8 cellular contexts compared by ENCODE assay signal in genomic region chr5:14142856-14143508, GRCh38. TPM values are rescaled to one million over a fixed set of nuclear protein-coding genes. Genes with fewer than 3 reads are reported as not detected.
DNase-seq lines count a peak whose midpoint lies in the region; ATAC-seq and TF ChIP-seq lines count a peak whose summit lies in the region.

TRIO (plus strand) TSS chr5:14143342; CDS start chr5:14143726, 384 bp downstream.

- H3K4me3 ChIP-seq in DOHH2 (ENCODE audit: low read length) = peak within 1 kb of the TSS; percentile 91
- H3K4me3 ChIP-seq in gastroesophageal sphincter = peak within 1 kb of the TSS; percentile 51 to 94
- H3K4me3 ChIP-seq in neutrophil (ENCODE audit: low read depth in 1 of 2, low read length in 1 of 2) = peak within 1 kb of the TSS; percentile 78 to 84

- H4K20me1 ChIP-seq in DOHH2 (ENCODE audit: control insufficient read depth, insufficient read depth, low read depth, low read length) = peaks cover 15% of the 10 kb centered on the region; the same call in 1 of the 2 replicates

- no peak within 1 kb of the TSS for H3K27ac ChIP-seq in DOHH2 (ENCODE audit: low read depth, low read length)
- H3K27ac ChIP-seq in gastroesophageal sphincter = peak within 1 kb of the TSS; percentile 87 to 98 (median 97)
- H3K27ac ChIP-seq in neutrophil = peak within 1 kb of the TSS; percentile 45

- H3K4me2 ChIP-seq in DOHH2 (ENCODE audit: low read length) = peak within 1 kb of the TSS; percentile 95

- TF ChIP-seq EP300 in gastroesophageal sphincter (IDR thresholded peaks at IDR 0.05) = no peak

- TF ChIP-seq POLR2A in Raji (IDR thresholded peaks at IDR 0.05; ENCODE audit: insufficient read depth, low read depth, low read length) (peak; percentile 61), gastroesophageal sphincter (IDR thresholded peaks at IDR 0.05) (peak; percentile 24 to 36)

- peaks cover 7% of the 10 kb centered on the region; the same call in 1 of the 2 replicates for H3K27me3 ChIP-seq in DOHH2 (ENCODE audit: control insufficient read depth, low read length)
- H3K27me3 ChIP-seq in gastroesophageal sphincter = no peaks in the 10 kb centered on the region
- H3K27me3 ChIP-seq in neutrophil = peaks cover 75% of the 10 kb centered on the region

- no peaks in the 10 kb centered on the region for H3K9me3 ChIP-seq in DOHH2 (ENCODE audit: control insufficient read depth, insufficient read depth, low read length)
- no peaks in the 10 kb centered on the region for H3K9me3 ChIP-seq in gastroesophageal sphincter
- no peaks in the 10 kb centered on the region for H3K9me3 ChIP-seq in neutrophil

- H3K9me2 ChIP-seq in DOHH2 (replicated peaks; ENCODE audit: control insufficient read depth, low read length) = no peaks in the 10 kb centered on the region

- ATAC-seq in GM21786 (IDR thresholded peaks at IDR 0.05; ENCODE audit: unreplicated experiment) = peak; percentile 44
- ATAC-seq in gastroesophageal sphincter = peak; percentile 80

- DNase-seq in Kasumi-1 (lab: John Stamatoyannopoulos, UW) = peak; percentile 81 to 84
- DNase-seq in activated naive CD4-positive, alpha-beta T cell treated with Interleukin-2 at 50 U/mL for 16 hours = peak; percentile 77

- WGBS in gastroesophageal sphincter (ENCODE audit: low coverage in 1 of 2), 2 donors = 0% methylated on average over 3 to 10 of the region's 74 CpGs

- H3K4me1 ChIP-seq in DOHH2 (ENCODE audit: control insufficient read depth, low read length) (peaks cover 35% of the 10 kb centered on the region), gastroesophageal sphincter (peaks cover 3 to 39% (median 9%) of the 10 kb centered on the region in 3 donors), neutrophil (ENCODE audit: control insufficient read depth in 1 of 2, insufficient read depth in 1 of 2, low read depth in 1 of 2, low read length in 1 of 2) (peaks cover 18 to 21% of the 10 kb centered on the region in 2 experiments)

- peaks cover 43% of the 10 kb centered on the region for H3K79me2 ChIP-seq in DOHH2 (ENCODE audit: control insufficient read depth, low read length)

- TF ChIP-seq CTCF in DOHH2 (IDR thresholded peaks at IDR 0.05; ENCODE audit: low read depth, low read length, poor library complexity, severe bottlenecking) (peak; percentile 54), gastroesophageal sphincter (IDR thresholded peaks at IDR 0.05) (peak in 3 of 4 experiments; percentile 48 to 79 (median 64)), neutrophil (IDR thresholded peaks at IDR 0.05) (peak; percentile 11), subcutaneous adipose tissue (IDR thresholded peaks at IDR 0.05; ENCODE audit: low read depth) (no peak)

- H3K36me3 ChIP-seq in DOHH2 (ENCODE audit: control insufficient read depth, low read length) (no peaks in the 10 kb centered on the region), gastroesophageal sphincter (no peaks in the 10 kb centered on the region), neutrophil (no peaks in the 10 kb centered on the region)

- H3F3A ChIP-seq in DOHH2 (ENCODE audit: control insufficient read depth, insufficient read depth) = peaks cover 7% of the 10 kb centered on the region

RNA-seq across cellular contexts. Expression of gene TRIO, which starts in this region (rescaled TPM):
- total RNA-seq in gastroesophageal sphincter = 100 to 1,000 TPM in 3 of 4 donors, 10 to 100 TPM in 1; 69.2 to 257 (median 172) TPM
- total RNA-seq in subcutaneous adipose tissue = 100 to 1,000 TPM; 193 to 238 (median 212) TPM
